In genomic region chr14:104755621-104756020, GRCh38 we compare ENCODE assay signal across 1 cellular context.
TF ChIP-seq lines count a peak whose summit lies in the region.

No MANE protein-coding gene starts in this region.

TF ChIP-seq in GM12878, 131 proteins besides CTCF, POLR2A, EP300 and RAD21:
- TF ChIP-seq FOXK2 (IDR thresholded peaks at IDR 0.05) (no peak), CUX1 (IDR thresholded peaks at IDR 0.05; ENCODE audit: insufficient replicate concordance, low read depth, low read length) (no peak), NFYA (IDR thresholded peaks at IDR 0.05; ENCODE audit: borderline replicate concordance, low read depth, low read length) (no peak), ZNF207 (IDR thresholded peaks at IDR 0.05; ENCODE audit: borderline replicate concordance) (no peak), CEBPB (IDR thresholded peaks at IDR 0.05; ENCODE audit: borderline replicate concordance in 1 of 2, low read depth in 2 of 2, low read length in 2 of 2) (no peak), ZNF592 (IDR thresholded peaks at IDR 0.05) (no peak), ESRRA (IDR thresholded peaks at IDR 0.05; ENCODE audit: low read length) (no peak)
TF ChIP-seq in GM12878: peak in this region for 0.
